ENCODE assay signal across 8 cellular contexts in the genomic region with DNA sequence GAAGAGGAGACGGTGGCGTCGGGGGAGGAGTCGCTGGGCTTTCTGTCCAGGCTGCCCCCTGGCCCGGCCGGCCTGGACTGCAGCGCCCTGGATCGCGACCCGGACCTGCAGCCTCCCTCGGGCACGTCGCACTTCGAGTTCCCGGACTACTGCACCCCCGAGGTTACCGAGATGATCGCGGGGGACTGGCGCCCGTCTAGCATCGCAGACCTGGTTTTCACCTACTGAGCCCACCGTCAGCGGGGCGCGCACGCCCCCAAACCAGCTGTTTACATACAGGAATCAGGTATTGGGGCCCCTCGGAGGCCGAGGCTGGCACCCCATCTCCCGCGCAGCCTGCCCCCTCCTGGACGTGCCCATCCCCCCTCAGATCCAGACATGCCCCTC. TPM values are rescaled to one million over a fixed set of nuclear protein-coding genes. Genes with fewer than 3 reads are reported as not detected.
DNase-seq lines count a peak whose midpoint lies in the region; FAIRE-seq and TF ChIP-seq lines count a peak whose summit lies in the region.

No MANE protein-coding gene starts in this region.

- H3K36me3 ChIP-seq in OCI-LY7 (ENCODE audit: insufficient read depth, low read length) (peaks cover 36% of the 10 kb centered on the region), duodenal mucosa (ENCODE audit: control insufficient read depth in 1 of 2, insufficient read depth in 2 of 2, low read length in 2 of 2) (no peaks in the 10 kb centered on the region), muscle layer of duodenum (ENCODE audit: control insufficient read depth in 1 of 2, insufficient read depth in 2 of 2, low read length in 2 of 2) (no peaks in the 10 kb centered on the region)

- CTCF ChIA-PET in OCI-LY7 (lab: Charles Lee; ENCODE audit: unreplicated experiment), result no interaction called here

- DNase-seq in DMS 273 (lab: John Stamatoyannopoulos, UW; ENCODE audit: unreplicated experiment), result peak; percentile 80
- DNase-seq in DMS 273 treated with DMSO at 0.1 percent for 48 hours (lab: John Stamatoyannopoulos, UW), result no peak
- DNase-seq in OCI-LY7 (ENCODE audit: low spot score), result peak; percentile 63
- no peak for DNase-seq in GM12892 (ENCODE audit: insufficient read length)
- no peak for DNase-seq in NCI-H345 treated with DMSO at 0.1 percent for 48 hours (lab: John Stamatoyannopoulos, UW; ENCODE audit: unreplicated experiment)
- no peak for DNase-seq in NCI-H524 treated with DMSO at 0.1 percent for 48 hours (lab: John Stamatoyannopoulos, UW)

- TF ChIP-seq POLR2A in GM12892 (IDR thresholded peaks at IDR 0.05; ENCODE audit: low read depth, low read length), result no peak

- POLR2A ChIA-PET in OCI-LY7 (lab: Charles Lee), result interaction anchor here (0.6 kb wide), 1 partner anchor 21 kb away, joined by 5 read pairs; no protein-coding TSS in a partner anchor

- intact Hi-C loops in OCI-LY7 (cut with micrococcal nuclease; ENCODE audit: unreplicated experiment), result no loop called here

- H3K4me1 ChIP-seq in OCI-LY7 (ENCODE audit: insufficient read depth, low read length, poor library complexity, severe bottlenecking) (peaks cover 36% of the 10 kb centered on the region), duodenal mucosa (ENCODE audit: control insufficient read depth in 1 of 2, insufficient read depth in 2 of 2, low read length in 2 of 2) (peaks cover 7 to 24% of the 10 kb centered on the region in 2 donors), muscle layer of duodenum (ENCODE audit: control insufficient read depth in 1 of 2, insufficient read depth in 2 of 2, low read length in 2 of 2) (peaks cover 0 to 30% of the 10 kb centered on the region in 2 donors)

- H2AFZ ChIP-seq in OCI-LY7 (ENCODE audit: low read length), result no peak overlapping the region

- H3K9me3 ChIP-seq in OCI-LY7 (ENCODE audit: low read length), result no peaks in the 10 kb centered on the region
- no peaks in the 10 kb centered on the region for H3K9me3 ChIP-seq in duodenal mucosa (ENCODE audit: control insufficient read depth in 1 of 2, low read length in 2 of 2)
- no peaks in the 10 kb centered on the region for H3K9me3 ChIP-seq in muscle layer of duodenum (ENCODE audit: control insufficient read depth in 1 of 2, low read length in 2 of 2)

- BruUV-seq in OCI-LY7 (replicated peaks; lab: Mats Ljungman, UMichigan), result no TSS peak

- FAIRE-seq in GM12892 (lab: Jason Lieb, UNC), result no peak

- H3K27ac ChIP-seq in OCI-LY7 (ENCODE audit: low read depth, low read length, poor library complexity, severe bottlenecking), result peak overlapping the region; percentile 85
- peak overlapping the region; percentile 7 for H3K27ac ChIP-seq in duodenal mucosa (ENCODE audit: low read depth, low read length)
- no peak overlapping the region for H3K27ac ChIP-seq in muscle layer of duodenum (ENCODE audit: low read length)

- no peaks in the 10 kb centered on the region for H3K9me2 ChIP-seq in OCI-LY7 (ENCODE audit: insufficient read depth, low read length)

- H3K4me2 ChIP-seq in OCI-LY7 (ENCODE audit: low read length), result peak overlapping the region; percentile 91

- H3K9ac ChIP-seq in duodenal mucosa (ENCODE audit: low read depth in 1 of 2, low read length in 2 of 2), result peak overlapping the region; percentile 18 to 49

- TF ChIP-seq CTCF in OCI-LY7 (conservative IDR thresholded peaks at IDR 0.05; ENCODE audit: low read length), result no peak

- H3K27me3 ChIP-seq in duodenal mucosa (ENCODE audit: control insufficient read depth in 1 of 2, insufficient read depth in 2 of 2, low read length in 2 of 2) (no peaks in the 10 kb centered on the region), muscle layer of duodenum (ENCODE audit: low read depth, low read length) (no peaks in the 10 kb centered on the region)

- H3K4me3 ChIP-seq in OCI-LY7 (ENCODE audit: low read depth, low read length, poor library complexity, severe bottlenecking) (peak overlapping the region; percentile 98), duodenal mucosa (ENCODE audit: low read depth in 1 of 2, low read length in 2 of 2) (peak overlapping the region; percentile 65 to 66), muscle layer of duodenum (ENCODE audit: low read depth in 1 of 2, low read length in 2 of 2) (peak overlapping the region; percentile 68 to 86)

- H4K20me1 ChIP-seq in OCI-LY7 (ENCODE audit: insufficient read depth, low read length), result peaks cover 19% of the 10 kb centered on the region; the same call in 1 of the 2 replicates

- H3K79me2 ChIP-seq in OCI-LY7 (ENCODE audit: insufficient read depth, low read depth, low read length), result peaks cover 35% of the 10 kb centered on the region

RNA-seq across cellular contexts. Expression of a gene that starts 1.3 kb away (rescaled TPM):
- 12.9 and 16.4 TPM in 2 replicates for total RNA-seq in OCI-LY7 (2014; rRNA removed; shearing (Covaris generic))
- 43.8 and 46.6 TPM in 2 replicates for total RNA-seq in OCI-LY7 (2022)
- polyA plus RNA-seq in GM12892 (2012; ENCODE audit: missing spikeins), result 2.1 TPM

RNA-seq across cellular contexts. Expression of a gene that starts 20.3 kb away (rescaled TPM):
- 0.32 and 0.49 TPM in 2 replicates for total RNA-seq in OCI-LY7 (2014; rRNA removed; shearing (Covaris generic))
- 0.66 and 0.86 TPM in 2 replicates for total RNA-seq in OCI-LY7 (2022)
- 7.4 TPM for polyA plus RNA-seq in GM12892 (2012; ENCODE audit: missing spikeins)

RNA-seq across cellular contexts. Expression of a gene that starts 29.3 kb away (rescaled TPM):
- total RNA-seq in OCI-LY7 (2014; rRNA removed; shearing (Covaris generic)), result 39.8 and 45.3 TPM in 2 replicates
- total RNA-seq in OCI-LY7 (2022), result 34.8 and 35.6 TPM in 2 replicates
- polyA plus RNA-seq in GM12892 (2012; ENCODE audit: missing spikeins), result 14.4 TPM

RNA-seq across cellular contexts. Expression of a gene that starts 36.1 kb away (rescaled TPM):
- 2.6 and 6.3 TPM in 2 replicates for total RNA-seq in OCI-LY7 (2014; rRNA removed; shearing (Covaris generic))
- 12.6 and 13.1 TPM in 2 replicates for total RNA-seq in OCI-LY7 (2022)
- 8.5 TPM for polyA plus RNA-seq in GM12892 (2012; ENCODE audit: missing spikeins)

RNA-seq across cellular contexts. Expression of a gene that starts 53.9 kb away (rescaled TPM):
- total RNA-seq in OCI-LY7 (2014; rRNA removed; shearing (Covaris generic)), result 87.2 and 114 TPM in 2 replicates
- 92.7 and 111 TPM in 2 replicates for total RNA-seq in OCI-LY7 (2022)
- polyA plus RNA-seq in GM12892 (2012; ENCODE audit: missing spikeins), result 10.5 TPM

Comparison
In these comparisons a context has a peak if more than half of its experiments do, and no peak if none do; other contexts are left out.
1. DNase-seq: peak in DMS 273 (single experiment) and OCI-LY7 (single experiment); none in DMS 273 treated with DMSO at 0.1 percent for 48 hours (single experiment), GM12892 (single experiment), NCI-H345 treated with DMSO at 0.1 percent for 48 hours (single experiment) and NCI-H524 treated with DMSO at 0.1 percent for 48 hours (single experiment).
2. Peak in every context shown above with its lines, with median percentiles within 50 percentile points of each other: H3K4me3 ChIP-seq.